Comparison of ENCODE assay signal across 3 cellular contexts in the genomic region with DNA sequence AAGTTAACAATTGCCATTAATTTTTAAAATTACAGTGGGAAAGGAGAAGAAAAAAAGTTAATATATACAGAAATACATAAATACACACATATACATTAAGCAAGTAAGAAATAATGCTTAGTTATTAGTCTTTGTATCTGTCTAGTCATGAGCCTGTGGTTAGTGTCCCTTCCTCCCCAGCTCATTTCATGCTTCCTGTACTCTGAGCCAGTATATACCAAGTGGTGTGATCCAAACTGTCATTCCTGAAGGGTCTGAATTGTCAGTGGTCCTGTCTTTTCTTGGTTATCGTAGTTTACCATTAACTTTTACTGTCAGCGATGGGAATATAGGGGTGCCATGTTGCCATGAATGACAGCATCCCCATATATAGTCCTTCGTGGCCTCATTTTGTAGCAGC.
TF ChIP-seq lines count a peak whose summit lies in the region.

No MANE protein-coding gene starts in this region.

TF ChIP-seq in SK-N-SH, 30 proteins besides CTCF, POLR2A, EP300 and RAD21:
- TF ChIP-seq TCF12 (IDR thresholded peaks at IDR 0.05) (no peak), NRF1 (IDR thresholded peaks at IDR 0.05; ENCODE audit: low read depth, low read length) (no peak), RXRA (IDR thresholded peaks at IDR 0.05; ENCODE audit: borderline replicate concordance, low read depth) (no peak), GATA2 (CRISPR knock-in tag; IDR thresholded peaks at IDR 0.05) (no peak), ELF1 (IDR thresholded peaks at IDR 0.05) (no peak), POLR2AphosphoS5 (IDR thresholded peaks at IDR 0.05; ENCODE audit: low read depth, low read length) (no peak), GABPA (IDR thresholded peaks at IDR 0.05; ENCODE audit: low read depth) (no peak), SIN3A (IDR thresholded peaks at IDR 0.05; ENCODE audit: borderline replicate concordance, low read depth, low read length) (no peak), MXI1 (IDR thresholded peaks at IDR 0.05; ENCODE audit: low read depth, low read length) (no peak), CHD2 (IDR thresholded peaks at IDR 0.05; ENCODE audit: low read length, partially characterized antibody) (no peak), FOXM1 (IDR thresholded peaks at IDR 0.05; ENCODE audit: low read depth) (no peak), MEF2A (IDR thresholded peaks at IDR 0.05; ENCODE audit: borderline replicate concordance, low read depth) (no peak), TAF1 (IDR thresholded peaks at IDR 0.05; ENCODE audit: borderline replicate concordance, low read depth, low read length) (no peak)
- TF ChIP-seq, protein P1, sequence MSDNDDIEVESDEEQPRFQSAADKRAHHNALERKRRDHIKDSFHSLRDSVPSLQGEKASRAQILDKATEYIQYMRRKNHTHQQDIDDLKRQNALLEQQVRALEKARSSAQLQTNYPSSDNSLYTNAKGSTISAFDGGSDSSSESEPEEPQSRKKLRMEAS (IDR thresholded peaks at IDR 0.05; ENCODE audit: low read depth) = no peak
- TF ChIP-seq, protein P2, sequence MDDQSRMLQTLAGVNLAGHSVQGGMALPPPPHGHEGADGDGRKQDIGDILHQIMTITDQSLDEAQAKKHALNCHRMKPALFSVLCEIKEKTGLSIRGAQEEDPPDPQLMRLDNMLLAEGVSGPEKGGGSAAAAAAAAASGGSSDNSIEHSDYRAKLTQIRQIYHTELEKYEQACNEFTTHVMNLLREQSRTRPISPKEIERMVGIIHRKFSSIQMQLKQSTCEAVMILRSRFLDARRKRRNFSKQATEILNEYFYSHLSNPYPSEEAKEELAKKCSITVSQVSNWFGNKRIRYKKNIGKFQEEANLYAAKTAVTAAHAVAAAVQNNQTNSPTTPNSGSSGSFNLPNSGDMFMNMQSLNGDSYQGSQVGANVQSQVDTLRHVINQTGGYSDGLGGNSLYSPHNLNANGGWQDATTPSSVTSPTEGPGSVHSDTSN (IDR thresholded peaks at IDR 0.05) = no peak
- TF ChIP-seq, protein P3, sequence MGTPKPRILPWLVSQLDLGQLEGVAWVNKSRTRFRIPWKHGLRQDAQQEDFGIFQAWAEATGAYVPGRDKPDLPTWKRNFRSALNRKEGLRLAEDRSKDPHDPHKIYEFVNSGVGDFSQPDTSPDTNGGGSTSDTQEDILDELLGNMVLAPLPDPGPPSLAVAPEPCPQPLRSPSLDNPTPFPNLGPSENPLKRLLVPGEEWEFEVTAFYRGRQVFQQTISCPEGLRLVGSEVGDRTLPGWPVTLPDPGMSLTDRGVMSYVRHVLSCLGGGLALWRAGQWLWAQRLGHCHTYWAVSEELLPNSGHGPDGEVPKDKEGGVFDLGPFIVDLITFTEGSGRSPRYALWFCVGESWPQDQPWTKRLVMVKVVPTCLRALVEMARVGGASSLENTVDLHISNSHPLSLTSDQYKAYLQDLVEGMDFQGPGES (IDR thresholded peaks at IDR 0.05; ENCODE audit: low read depth, low read length) = no peak

TF ChIP-seq in SK-N-SH treated with all-trans-retinoic acid at 6 μM for 48 hours, 23 proteins besides CTCF, POLR2A, EP300 and RAD21 (continues in another document):
- TF ChIP-seq GLIS3 (CRISPR knock-in tag; IDR thresholded peaks at IDR 0.05) (no peak), RARB (CRISPR knock-in tag; IDR thresholded peaks at IDR 0.05) (no peak), ZC3H10 (CRISPR knock-in tag; IDR thresholded peaks at IDR 0.05) (no peak), ESRRG (CRISPR knock-in tag; IDR thresholded peaks at IDR 0.05) (no peak), ZNF8 (CRISPR knock-in tag; IDR thresholded peaks at IDR 0.05) (no peak), PPARA (CRISPR knock-in tag; IDR thresholded peaks at IDR 0.05; ENCODE audit: borderline replicate concordance) (no peak), ZNF565 (CRISPR knock-in tag; conservative IDR thresholded peaks at IDR 0.05; ENCODE audit: low read depth) (no peak), SNAI2 (CRISPR knock-in tag; IDR thresholded peaks at IDR 0.05) (no peak), ZFP30 (CRISPR knock-in tag; IDR thresholded peaks at IDR 0.05) (no peak), TCF4 (CRISPR knock-in tag; IDR thresholded peaks at IDR 0.05; ENCODE audit: borderline replicate concordance) (no peak), BACH2 (CRISPR knock-in tag; IDR thresholded peaks at IDR 0.05; ENCODE audit: borderline replicate concordance) (no peak), TOX (CRISPR knock-in tag; IDR thresholded peaks at IDR 0.05; ENCODE audit: borderline replicate concordance) (no peak)
- TF ChIP-seq, protein P4, sequence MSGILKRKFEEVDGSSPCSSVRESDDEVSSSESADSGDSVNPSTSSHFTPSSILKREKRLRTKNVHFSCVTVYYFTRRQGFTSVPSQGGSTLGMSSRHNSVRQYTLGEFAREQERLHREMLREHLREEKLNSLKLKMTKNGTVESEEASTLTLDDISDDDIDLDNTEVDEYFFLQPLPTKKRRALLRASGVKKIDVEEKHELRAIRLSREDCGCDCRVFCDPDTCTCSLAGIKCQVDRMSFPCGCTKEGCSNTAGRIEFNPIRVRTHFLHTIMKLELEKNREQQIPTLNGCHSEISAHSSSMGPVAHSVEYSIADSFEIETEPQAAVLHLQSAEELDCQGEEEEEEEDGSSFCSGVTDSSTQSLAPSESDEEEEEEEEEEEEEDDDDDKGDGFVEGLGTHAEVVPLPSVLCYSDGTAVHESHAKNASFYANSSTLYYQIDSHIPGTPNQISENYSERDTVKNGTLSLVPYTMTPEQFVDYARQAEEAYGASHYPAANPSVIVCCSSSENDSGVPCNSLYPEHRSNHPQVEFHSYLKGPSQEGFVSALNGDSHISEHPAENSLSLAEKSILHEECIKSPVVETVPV (CRISPR knock-in tag; IDR thresholded peaks at IDR 0.05) = no peak
- TF ChIP-seq, protein P5, sequence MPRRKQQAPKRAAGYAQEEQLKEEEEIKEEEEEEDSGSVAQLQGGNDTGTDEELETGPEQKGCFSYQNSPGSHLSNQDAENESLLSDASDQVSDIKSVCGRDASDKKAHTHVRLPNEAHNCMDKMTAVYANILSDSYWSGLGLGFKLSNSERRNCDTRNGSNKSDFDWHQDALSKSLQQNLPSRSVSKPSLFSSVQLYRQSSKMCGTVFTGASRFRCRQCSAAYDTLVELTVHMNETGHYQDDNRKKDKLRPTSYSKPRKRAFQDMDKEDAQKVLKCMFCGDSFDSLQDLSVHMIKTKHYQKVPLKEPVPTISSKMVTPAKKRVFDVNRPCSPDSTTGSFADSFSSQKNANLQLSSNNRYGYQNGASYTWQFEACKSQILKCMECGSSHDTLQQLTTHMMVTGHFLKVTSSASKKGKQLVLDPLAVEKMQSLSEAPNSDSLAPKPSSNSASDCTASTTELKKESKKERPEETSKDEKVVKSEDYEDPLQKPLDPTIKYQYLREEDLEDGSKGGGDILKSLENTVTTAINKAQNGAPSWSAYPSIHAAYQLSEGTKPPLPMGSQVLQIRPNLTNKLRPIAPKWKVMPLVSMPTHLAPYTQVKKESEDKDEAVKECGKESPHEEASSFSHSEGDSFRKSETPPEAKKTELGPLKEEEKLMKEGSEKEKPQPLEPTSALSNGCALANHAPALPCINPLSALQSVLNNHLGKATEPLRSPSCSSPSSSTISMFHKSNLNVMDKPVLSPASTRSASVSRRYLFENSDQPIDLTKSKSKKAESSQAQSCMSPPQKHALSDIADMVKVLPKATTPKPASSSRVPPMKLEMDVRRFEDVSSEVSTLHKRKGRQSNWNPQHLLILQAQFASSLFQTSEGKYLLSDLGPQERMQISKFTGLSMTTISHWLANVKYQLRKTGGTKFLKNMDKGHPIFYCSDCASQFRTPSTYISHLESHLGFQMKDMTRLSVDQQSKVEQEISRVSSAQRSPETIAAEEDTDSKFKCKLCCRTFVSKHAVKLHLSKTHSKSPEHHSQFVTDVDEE (CRISPR knock-in tag; IDR thresholded peaks at IDR 0.05) = no peak
- TF ChIP-seq, protein P6, sequence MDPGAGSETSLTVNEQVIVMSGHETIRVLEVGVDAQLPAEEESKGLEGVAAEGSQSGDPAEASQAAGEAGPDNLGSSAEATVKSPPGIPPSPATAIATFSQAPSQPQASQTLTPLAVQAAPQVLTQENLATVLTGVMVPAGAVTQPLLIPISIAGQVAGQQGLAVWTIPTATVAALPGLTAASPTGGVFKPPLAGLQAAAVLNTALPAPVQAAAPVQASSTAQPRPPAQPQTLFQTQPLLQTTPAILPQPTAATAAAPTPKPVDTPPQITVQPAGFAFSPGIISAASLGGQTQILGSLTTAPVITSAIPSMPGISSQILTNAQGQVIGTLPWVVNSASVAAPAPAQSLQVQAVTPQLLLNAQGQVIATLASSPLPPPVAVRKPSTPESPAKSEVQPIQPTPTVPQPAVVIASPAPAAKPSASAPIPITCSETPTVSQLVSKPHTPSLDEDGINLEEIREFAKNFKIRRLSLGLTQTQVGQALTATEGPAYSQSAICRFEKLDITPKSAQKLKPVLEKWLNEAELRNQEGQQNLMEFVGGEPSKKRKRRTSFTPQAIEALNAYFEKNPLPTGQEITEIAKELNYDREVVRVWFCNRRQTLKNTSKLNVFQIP (CRISPR knock-in tag; IDR thresholded peaks at IDR 0.05; ENCODE audit: borderline replicate concordance, low read depth) = no peak

TF ChIP-seq in GM12878, 131 proteins besides CTCF, POLR2A, EP300 and RAD21:
- TF ChIP-seq RUNX3 (IDR thresholded peaks at IDR 0.05; ENCODE audit: low read length) = peak; percentile 64
- peak; percentile 13; the same call in 1 of the 2 replicates for TF ChIP-seq JUNB (IDR thresholded peaks at IDR 0.05)
- TF ChIP-seq EGR1 (IDR thresholded peaks at IDR 0.05; ENCODE audit: borderline replicate concordance in 1 of 2, low read depth in 2 of 2, low read length in 2 of 2) = no peak
